In genomic region chr12:14403293-14403692, GRCh38 we compare ENCODE assay signal across 8 cellular contexts. TPM values are rescaled to one million over a fixed set of nuclear protein-coding genes. Genes with fewer than 3 reads are reported as not detected.
DNase-seq lines count a peak whose midpoint lies in the region; ATAC-seq, FAIRE-seq and TF ChIP-seq lines count a peak whose summit lies in the region.

No MANE protein-coding gene starts in this region.

- peak overlapping the region; percentile 19 for H3K4me2 ChIP-seq in GM12878 (ENCODE audit: control insufficient read depth, insufficient read depth)

- H3K27ac ChIP-seq in GM12878 (ENCODE audit: control insufficient read depth, insufficient read depth) = peak overlapping the region; percentile 77

- TF ChIP-seq EP300 in GM12878 (IDR thresholded peaks at IDR 0.05; ENCODE audit: borderline replicate concordance in 1 of 2, control insufficient read depth in 1 of 2, low read depth in 2 of 2, low read length in 2 of 2) = no peak

- H3K36me3 Mint-ChIP-seq in nephron (ENCODE audit: low read depth) = peaks cover 65% of the 10 kb centered on the region

- DNase-seq in DMS114 treated with DMSO at 0.1 percent for 48 hours (lab: John Stamatoyannopoulos, UW; ENCODE audit: unreplicated experiment) (peak; percentile 75), GM12878 (ENCODE audit: low read depth, low spot score) (no peak), hepatic stellate cell (ENCODE audit: low spot score) (no peak), NCI-H1105 (lab: John Stamatoyannopoulos, UW) (no peak), EL (no peak)
- no peak for DNase-seq in activated effector memory CD4-positive, alpha-beta T cell treated with Interleukin-2 at 50 U/mL for 16 hours

- peaks cover 3% of the 10 kb centered on the region; the same call in 1 of the 2 replicates for H3K4me1 ChIP-seq in GM12878 (ENCODE audit: control insufficient read depth, insufficient read depth, low read length)

- H3K4me1 Mint-ChIP-seq in nephron = peaks cover 14% of the 10 kb centered on the region

- no peaks in the 10 kb centered on the region for H3K27me3 ChIP-seq in GM12878 (replicated peaks in 1 of 2; ENCODE audit: control insufficient read depth in 2 of 2, insufficient read depth in 2 of 2, low read length in 1 of 2)

- TF ChIP-seq POLR2A in GM12878 (IDR thresholded peaks at IDR 0.05; ENCODE audit: low read depth, low read length) = no peak

- H3K4me3 ChIP-seq in GM12878 = peak overlapping the region; percentile 13; the same call in 1 of the 2 replicates

- H3K4me3 Mint-ChIP-seq in nephron = peak overlapping the region in 2 of 3 experiments; percentile 18 to 37

- H3K79me2 ChIP-seq in GM12878 (ENCODE audit: control insufficient read depth, insufficient read depth, low read length) = peaks cover 96% of the 10 kb centered on the region

- H3K36me3 ChIP-seq in GM12878 (ENCODE audit: control insufficient read depth in 2 of 2, insufficient read depth in 2 of 2, low read length in 1 of 2) = peaks cover 0 to 2% of the 10 kb centered on the region in 2 experiments; a peak in 1 of 4 replicates

- in situ Hi-C loops in GM12878 (cut with MboI) = no loop called here

- no peak overlapping the region for H3K9ac ChIP-seq in GM12878 (ENCODE audit: control insufficient read depth, insufficient read depth, low read length)

- H4K20me1 ChIP-seq in GM12878 (ENCODE audit: control insufficient read depth, insufficient read depth) = no peaks in the 10 kb centered on the region

- peak; percentile 28 for ATAC-seq in HG02759 (IDR thresholded peaks at IDR 0.05; ENCODE audit: unreplicated experiment)
- ATAC-seq in GM12878 = peak; percentile 63

- no peaks in the 10 kb centered on the region for H3K27me3 Mint-ChIP-seq in nephron (ENCODE audit: low read depth)

- H2AFZ ChIP-seq in GM12878 (ENCODE audit: control insufficient read depth, low read depth, low read length) = no peak overlapping the region

- POLR2A ChIA-PET in GM12878 (lab: Charles Lee) = interaction anchor here (0.8 to 1.6 kb wide), 4 partner anchors 17 to 48 kb away, joined by 3 to 4 read pairs (median 3); no protein-coding TSS in a partner anchor

- H3K9me3 Mint-ChIP-seq in nephron = peaks cover 37% of the 10 kb centered on the region

- SMC1A ChIA-PET in GM12878 (lab: Charles Lee; ENCODE audit: uncharacterized antibody, unreplicated experiment) = interaction anchor here (1.1 to 2.7 kb wide), 11 partner anchors 9 to 165 kb away, joined by 3 to 29 read pairs (median 8); partner anchors contain the start of gene ATF7IP

- peaks cover 28% of the 10 kb centered on the region for H3K9me3 ChIP-seq in GM12878 (replicated peaks; ENCODE audit: control insufficient read depth, insufficient read depth, low read length)

- TF ChIP-seq CTCF in GM12878 (IDR thresholded peaks at IDR 0.05 in 2 of 3, conservative IDR thresholded peaks at IDR 0.05 in 1 of 3; ENCODE audit: control insufficient read depth in 2 of 3, extremely low read depth in 1 of 3, insufficient read depth in 1 of 3, low read depth in 3 of 3, low read length in 3 of 3) (no peak), nephron (IDR thresholded peaks at IDR 0.05; ENCODE audit: unreplicated experiment in 3 of 3) (no peak)

- WGBS in GM12878 (ENCODE audit: insufficient coverage, insufficient replicate concordance, low lambda C conversion rate, missing lambda C conversion rate) = 0% methylated on average over 1 of the region's 1 CpG

- CTCF ChIA-PET in GM12878 (lab: Yijun Ruan, JAX) = interaction anchor here (1.5 to 3.0 kb wide), 2 partner anchors 10 to 17 kb away, joined by 3 to 11 read pairs; no protein-coding TSS in a partner anchor

- TF ChIP-seq RAD21 in GM12878 (IDR thresholded peaks at IDR 0.05; ENCODE audit: insufficient read depth, low read depth, low read length) = no peak

- intact Hi-C loops in GM12878 (cut with micrococcal nuclease; ENCODE audit: unreplicated experiment) = no loop called here

- BruUV-seq in GM12878 (replicated peaks; lab: Mats Ljungman, UMichigan) = no TSS peak

- H3K27ac Mint-ChIP-seq in nephron = peak overlapping the region; percentile 85 to 93 (median 87)

- RAD21 ChIA-PET in GM12878 (lab: Charles Lee; ENCODE audit: unreplicated experiment) = interaction anchor here (0.5 to 3.3 kb wide), 11 partner anchors 9 to 166 kb away, joined by 3 to 21 read pairs (median 4); partner anchors contain the start of gene ATF7IP

- FAIRE-seq in GM12878 (lab: Jason Lieb, UNC) = no peak

TF ChIP-seq in GM12878, 131 proteins besides CTCF, POLR2A, EP300 and RAD21:
- TF ChIP-seq DPF2 (IDR thresholded peaks at IDR 0.05) (no peak), TBL1XR1 (IDR thresholded peaks at IDR 0.05; ENCODE audit: low read depth, low read length) (no peak), TAF1 (IDR thresholded peaks at IDR 0.05; ENCODE audit: borderline replicate concordance, low read depth, low read length) (no peak), EZH2 (IDR thresholded peaks at IDR 0.05; ENCODE audit: borderline replicate concordance, control insufficient read depth, low read depth, low read length) (no peak), ZBTB11 (CRISPR knock-in tag; IDR thresholded peaks at IDR 0.05) (no peak), TARDBP (IDR thresholded peaks at IDR 0.05; ENCODE audit: borderline replicate concordance) (no peak)

RNA-seq across cellular contexts. Expression of gene ATF7IP, which starts 37.8 kb away (rescaled TPM):
- total RNA-seq in GM12878 (2013; cell fraction: nucleolus; rRNA removed) = 252 TPM in 2 replicates
- total RNA-seq in GM12878 (2014; rRNA removed) = 27.8 and 34.7 TPM in 2 replicates
- total RNA-seq in GM12878 (2014; rRNA removed; fragmentation: Illumina TruSeq; extraction: Trizol) = 44.0 and 47.4 TPM in 2 replicates
- 60.7 and 66.6 TPM in 2 replicates for total RNA-seq in GM12878 (2021)
- polyA plus RNA-seq in GM12878 (2011; ENCODE audit: low read depth) = 10.0 TPM
- polyA plus RNA-seq in GM12878 (2011; rRNA removed) = 19.6 and 25.2 TPM in 2 replicates
- 15.2 and 23.1 TPM in 2 replicates for polyA plus RNA-seq in GM12878 (2011; cell fraction: cytosol; rRNA removed)
- 26.1 and 31.8 TPM in 2 replicates for polyA plus RNA-seq in GM12878 (2011; cell fraction: nucleus; rRNA removed)
- polyA plus RNA-seq in GM12878 (2012) = 12.7 and 12.8 TPM in 2 replicates
- 31.9 and 39.3 TPM in 2 replicates for polyA plus RNA-seq in GM12878 (2014; fragmentation: Illumina TruSeq; extraction: Trizol)
- polyA plus RNA-seq in GM12878 (2014; fragmentation: Nextera tagmentation; extraction: Ambion mirVana) = 1 to 10 TPM; 6.2 to 8.1 TPM
- polyA plus RNA-seq in GM12878 (2014; rRNA removed) = 14.7 and 15.1 TPM in 2 replicates
- polyA plus RNA-seq in GM12878 (2016; fragmentation: Nextera tagmentation; extraction: Ambion mirVana) = 10 to 100 TPM; 30.7 to 33.0 TPM
- polyA minus RNA-seq in GM12878 (2011; rRNA and poly(A)+ RNA removed) = 69.3 and 72.3 TPM in 2 replicates
- polyA minus RNA-seq in GM12878 (2011; cell fraction: cytosol; rRNA and poly(A)+ RNA removed) = 30.3 and 30.6 TPM in 2 replicates
- polyA minus RNA-seq in GM12878 (2011; cell fraction: nucleus; rRNA and poly(A)+ RNA removed) = 51.4 and 78.9 TPM in 2 replicates
